ENCODE assay signal across 11 cellular contexts in the genomic region with DNA sequence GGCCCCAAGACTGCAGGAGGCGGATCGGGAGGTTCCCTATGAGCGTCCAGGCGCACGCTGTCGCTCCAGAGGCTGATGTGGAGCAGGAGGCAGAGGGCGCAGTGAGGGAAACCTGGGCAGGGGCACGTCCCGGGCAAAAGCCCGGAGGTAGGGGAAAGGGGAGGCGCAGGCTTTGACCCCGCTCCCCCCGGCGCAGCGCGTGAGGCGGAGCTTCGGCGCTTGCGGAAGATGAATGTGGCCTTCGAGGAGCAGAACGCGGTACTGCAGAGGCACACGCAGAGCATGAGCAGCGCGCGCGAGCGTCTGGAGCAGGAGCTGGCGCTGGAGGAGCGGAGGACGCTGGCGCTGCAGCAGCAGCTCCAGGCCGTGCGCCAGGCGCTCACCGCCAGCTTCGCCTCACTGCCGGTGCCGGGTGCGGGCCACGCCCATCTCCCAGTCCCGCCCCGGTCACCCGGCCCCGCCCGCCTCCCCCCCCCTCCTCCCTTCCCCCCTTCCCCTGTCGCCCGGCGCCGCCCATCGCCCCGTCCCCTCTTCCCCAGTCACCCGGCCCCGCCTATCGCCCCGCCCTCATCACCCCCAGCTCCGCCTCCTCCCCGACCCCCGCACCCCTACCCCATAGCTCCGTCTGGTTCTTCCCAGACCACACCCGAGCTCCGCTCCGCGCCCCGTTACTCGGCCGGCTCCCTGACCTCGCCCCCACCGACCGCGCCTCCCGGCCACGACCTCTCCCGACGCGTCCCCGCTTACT. TPM values are rescaled to one million over a fixed set of nuclear protein-coding genes. Genes with fewer than 3 reads are reported as not detected.
DNase-seq lines count a peak whose midpoint lies in the region; TF ChIP-seq lines count a peak whose summit lies in the region.
"Had no signal": no experiment of that assay in that cellular context is flagged by ENCODE, and none has a peak within 500 bp of the region (broad histone marks: within the 10 kb centered on the region; RNA-seq: fewer than 3 reads in every experiment).

No MANE protein-coding gene starts in this region.

- H2AFZ ChIP-seq in smooth muscle cell (ENCODE audit: low read depth) = no peak overlapping the region

- no peak overlapping the region for H3K27ac ChIP-seq in smooth muscle cell (ENCODE audit: low read depth)

- H3K4me1 ChIP-seq in smooth muscle cell (ENCODE audit: low read depth) = peaks cover 14% of the 10 kb centered on the region

- H3K79me2 ChIP-seq in smooth muscle cell (ENCODE audit: low read depth) = no peaks in the 10 kb centered on the region

- TF ChIP-seq CTCF in HFF-Myc (IDR thresholded peaks at IDR 0.05; ENCODE audit: low read depth, low read length, missing control alignments) (no peak), smooth muscle cell (IDR thresholded peaks at IDR 0.05; ENCODE audit: borderline replicate concordance, insufficient read depth, poor library complexity, severe bottlenecking) (no peak)

- WGBS in smooth muscle cell (ENCODE audit: low lambda C conversion rate) = 8% methylated on average over 38 of the region's 78 CpGs

- no peaks in the 10 kb centered on the region for H3K36me3 ChIP-seq in smooth muscle cell (ENCODE audit: low read depth)

- no peaks in the 10 kb centered on the region for H3K9me3 ChIP-seq in smooth muscle cell (replicated peaks; ENCODE audit: low read depth)

- no peaks in the 10 kb centered on the region for H3K27me3 ChIP-seq in smooth muscle cell (ENCODE audit: low read depth)

- peaks cover 45% of the 10 kb centered on the region for H4K20me1 ChIP-seq in smooth muscle cell (ENCODE audit: low read depth)

- H3K4me2 ChIP-seq in smooth muscle cell = peak overlapping the region; percentile 96

- H3K4me3 ChIP-seq in HFF-Myc (replicated peaks; ENCODE audit: low read depth, low read length) (peak overlapping the region; percentile 11; the same call in 1 of the 2 replicates), smooth muscle cell (peak overlapping the region; percentile 47)

- DNase-seq in HFF-Myc (ENCODE audit: extremely low read depth, low read depth) (no peak), ecto neural progenitor cell (ENCODE audit: low spot score) (peak; percentile 88), iris pigment epithelial cell (ENCODE audit: low read depth) (peak; percentile 82), smooth muscle cell (lab: John Stamatoyannopoulos, UW; ENCODE audit: unreplicated experiment) (peak; percentile 42), NOMO-1 (lab: John Stamatoyannopoulos, UW; ENCODE audit: unreplicated experiment in 2 of 2) (no peak), NCI-H2227 treated with DMSO at 0.1 percent for 48 hours (lab: John Stamatoyannopoulos, UW) (no peak), kidney glomerular epithelial cell (lab: John Stamatoyannopoulos, UW) (no peak)
- DNase-seq in stimulated activated CD4-positive, alpha-beta T cell treated with anti-CD3 and anti-CD28 coated beads, Interleukin-15, amount 100 ng/mL, for 24 hours = no peak
- DNase-seq: activated CD8-positive, alpha-beta memory T cell treated with anti-CD3 and anti-CD28 coated beads, Interleukin-2, amount 10 ng/mL, durations not matched to agents 7 days and 5 days; kidney; NCI-H510A had no signal

- H3K9ac ChIP-seq in smooth muscle cell (ENCODE audit: low read depth) = no peak overlapping the region

- peaks cover 38% of the 10 kb centered on the region for H3F3A ChIP-seq in smooth muscle cell (ENCODE audit: low read depth)

RNA-seq across cellular contexts. Expression of a gene that starts 4.1 kb away (rescaled TPM):
- 86.3 and 109 TPM in 2 replicates for total RNA-seq in smooth muscle cell
- 120 and 128 TPM in 2 replicates for polyA plus RNA-seq in smooth muscle cell

RNA-seq across cellular contexts. Expression of a gene that starts 8.4 kb away (rescaled TPM):
- total RNA-seq in smooth muscle cell = 0.13 and 0.27 TPM in 2 replicates
- 0.86 and 0.96 TPM in 2 replicates for polyA plus RNA-seq in smooth muscle cell

RNA-seq across cellular contexts. Expression of a gene that starts 19.5 kb away (rescaled TPM):
- total RNA-seq in smooth muscle cell = 26.8 and 56.0 TPM in 2 replicates
- 73.8 and 93.9 TPM in 2 replicates for polyA plus RNA-seq in smooth muscle cell

RNA-seq across cellular contexts. Expression of a gene that starts 29.8 kb away (rescaled TPM):
- total RNA-seq in smooth muscle cell = 1.1 and 1.7 TPM in 2 replicates
- 9.3 and 9.4 TPM in 2 replicates for polyA plus RNA-seq in smooth muscle cell

RNA-seq across cellular contexts. Expression of a gene that starts 37.9 kb away (rescaled TPM):
- total RNA-seq in smooth muscle cell = not detected in 2 replicates
- 0.62 and 1.8 TPM in 2 replicates for polyA plus RNA-seq in smooth muscle cell

Comparison
In these comparisons a context has a peak if more than half of its experiments do, and no peak if none do; other contexts are left out.
1. DNase-seq: peak in ecto neural progenitor cell (single experiment), iris pigment epithelial cell (single experiment) and smooth muscle cell (single experiment); none in HFF-Myc (single experiment), NOMO-1 (0 of 2), NCI-H2227 treated with DMSO at 0.1 percent for 48 hours (single experiment), kidney glomerular epithelial cell (single experiment) and stimulated activated CD4-positive, alpha-beta T cell treated with anti-CD3 and anti-CD28 coated beads, Interleukin-15, amount 100 ng/mL, for 24 hours (single experiment).